Comparison of ENCODE assay signal across 18 cellular contexts in the genomic region with DNA sequence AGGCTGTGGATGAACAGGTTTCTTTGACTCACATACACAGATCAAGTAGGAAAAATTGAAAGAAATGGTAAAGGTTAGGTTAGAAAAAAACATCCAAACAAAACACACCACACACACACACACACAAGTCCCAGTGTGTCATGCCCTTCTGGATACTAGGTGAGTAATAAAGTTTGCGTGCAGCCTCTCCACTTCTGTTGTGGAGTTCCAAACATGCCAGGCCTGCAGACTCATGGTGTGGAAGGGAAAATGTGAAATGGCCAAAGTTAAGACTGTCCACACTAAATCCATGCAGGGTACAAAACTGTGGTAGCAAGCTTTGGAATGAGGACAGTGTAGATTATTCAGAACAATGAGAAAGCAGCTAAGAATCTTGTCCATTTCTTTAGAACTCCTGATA.
DNase-seq lines count a peak whose midpoint lies in the region; FAIRE-seq and TF ChIP-seq lines count a peak whose summit lies in the region.
"Had no signal": no experiment of that assay in that cellular context is flagged by ENCODE, and none has a peak within 500 bp of the region (broad histone marks: within the 10 kb centered on the region; RNA-seq: fewer than 3 reads in every experiment).

No MANE protein-coding gene starts in this region.

- H3K4me1 Mint-ChIP-seq in activated naive CD8-positive, alpha-beta T cell treated with anti-CD3 and anti-CD28 coated beads for 36 hours, result peaks cover 39% of the 10 kb centered on the region
- H3K4me1 Mint-ChIP-seq in immature natural killer cell, result peaks cover 68 to 85% of the 10 kb centered on the region in 2 donors
- H3K4me1 Mint-ChIP-seq in chondrocyte (ENCODE audit: low read depth), result no peaks in the 10 kb centered on the region

- no peaks in the 10 kb centered on the region for H3K27me3 ChIP-seq in A673 (replicated peaks; ENCODE audit: insufficient read depth, low read depth, low read length, poor library complexity)
- H3K27me3 ChIP-seq: adrenal gland, upper lobe of right lung had no signal

- POLR2A ChIA-PET in A673 (lab: Charles Lee; ENCODE audit: low non-redundant PET), result no interaction called here

- no peaks in the 10 kb centered on the region for H3K36me3 Mint-ChIP-seq in activated naive CD8-positive, alpha-beta T cell treated with anti-CD3 and anti-CD28 coated beads for 36 hours
- peaks cover 5 to 18% (median 17%) of the 10 kb centered on the region in 3 donors for H3K36me3 Mint-ChIP-seq in immature natural killer cell
- peaks cover 6% of the 10 kb centered on the region for H3K36me3 Mint-ChIP-seq in chondrocyte (ENCODE audit: low read depth)

- peak; percentile 24 for DNase-seq in AG08396 (ENCODE audit: low spot score)
- no peak for DNase-seq in GM12892 (ENCODE audit: insufficient read length)
- no peak for DNase-seq in activated naive CD8-positive, alpha-beta T cell treated with anti-CD3 and anti-CD28 coated beads for 36 hours
- DNase-seq in immature natural killer cell, result no peak
- DNase-seq in chondrocyte (ENCODE audit: low spot score), result no peak
- no peak for DNase-seq in A673 (ENCODE audit: low spot score)
- no peak for DNase-seq in HPDE6-E6E7 (ENCODE audit: extremely low spot score)
- no peak for DNase-seq in coronary artery (ENCODE audit: low spot score)
- DNase-seq: activated CD4-positive, CD25-positive, alpha-beta regulatory T cell treated with anti-CD3 and anti-CD28 coated beads, Interleukin-2, amount 50 U/mL, for 72 hours; adrenal gland; DMS79 treated with DMSO at 0.1 percent for 48 hours; midbrain; NCI-H1092; NCI-H2227 treated with DMSO at 0.1 percent for 48 hours; posterior cingulate gyrus; stimulated activated CD4-positive, alpha-beta T cell treated with anti-CD3 and anti-CD28 coated beads, Interleukin-15, amount 100 ng/mL, for 24 hours; upper lobe of right lung had no signal

- peak; percentile 67 for FAIRE-seq in GM12892 (lab: Jason Lieb, UNC)
- FAIRE-seq: frontal cortex had no signal

- BruUV-seq in A673 (replicated peaks; lab: Mats Ljungman, UMichigan), result no TSS peak

- H3K36me3 ChIP-seq in A673 (ENCODE audit: insufficient read depth, low read length, poor library complexity, severe bottlenecking), result peaks cover 16% of the 10 kb centered on the region
- H3K36me3 ChIP-seq: adrenal gland, upper lobe of right lung had no signal

- no peak overlapping the region for H3K4me3 Mint-ChIP-seq in activated naive CD8-positive, alpha-beta T cell treated with anti-CD3 and anti-CD28 coated beads for 36 hours
- H3K4me3 Mint-ChIP-seq in immature natural killer cell (peak overlapping the region in 4 of 5 donors; percentile 67 to 73 (median 69)), chondrocyte (ENCODE audit: unreplicated experiment) (no peak overlapping the region)

- H3K9me3 ChIP-seq in A673 (ENCODE audit: low read depth, low read length, poor library complexity, severe bottlenecking), result no peaks in the 10 kb centered on the region
- H3K9me3 ChIP-seq: adrenal gland, upper lobe of right lung had no signal

- peaks cover 3% of the 10 kb centered on the region for H3K27me3 Mint-ChIP-seq in activated naive CD8-positive, alpha-beta T cell treated with anti-CD3 and anti-CD28 coated beads for 36 hours
- H3K27me3 Mint-ChIP-seq in immature natural killer cell (ENCODE audit: low read depth in 3 of 3) (peaks cover 0 to 6% (median 0%) of the 10 kb centered on the region in 3 donors), chondrocyte (ENCODE audit: low read depth) (no peaks in the 10 kb centered on the region)

- intact Hi-C loops in A673 (cut with micrococcal nuclease; ENCODE audit: unreplicated experiment), result no loop called here

- no peak for TF ChIP-seq POLR2A in GM12892 (IDR thresholded peaks at IDR 0.05; ENCODE audit: low read depth, low read length)

- H3K4me3 ChIP-seq in A673 (ENCODE audit: low read depth, low read length, poor library complexity, severe bottlenecking) (no peak overlapping the region), coronary artery (no peak overlapping the region)
- H3K4me3 ChIP-seq: adrenal gland, upper lobe of right lung had no signal

- CTCF ChIA-PET in A673 (lab: Charles Lee), result no interaction called here

- H3K27ac ChIP-seq in A673 (ENCODE audit: low read depth, low read length, poor library complexity, severe bottlenecking) (no peak overlapping the region), coronary artery (no peak overlapping the region)
- H3K27ac ChIP-seq: adrenal gland, upper lobe of right lung had no signal

- peak overlapping the region; percentile 27 for H3K27ac Mint-ChIP-seq in activated naive CD8-positive, alpha-beta T cell treated with anti-CD3 and anti-CD28 coated beads for 36 hours
- H3K27ac Mint-ChIP-seq in immature natural killer cell, result peak overlapping the region; percentile 78 to 95 (median 90)
- no peak overlapping the region for H3K27ac Mint-ChIP-seq in chondrocyte (ENCODE audit: unreplicated experiment)

- H3K4me1 ChIP-seq in A673 (ENCODE audit: insufficient read depth, low read length, poor library complexity, severe bottlenecking), result peaks cover 13% of the 10 kb centered on the region
- H3K4me1 ChIP-seq: adrenal gland had no signal

- TF ChIP-seq CTCF in chondrocyte (IDR thresholded peaks at IDR 0.05) (no peak), A673 (conservative IDR thresholded peaks at IDR 0.05; ENCODE audit: low read depth, low read length) (no peak), coronary artery (IDR thresholded peaks at IDR 0.05) (no peak)

- H3K9me3 Mint-ChIP-seq in activated naive CD8-positive, alpha-beta T cell treated with anti-CD3 and anti-CD28 coated beads for 36 hours, result no peaks in the 10 kb centered on the region
- no peaks in the 10 kb centered on the region for H3K9me3 Mint-ChIP-seq in immature natural killer cell
- no peaks in the 10 kb centered on the region for H3K9me3 Mint-ChIP-seq in chondrocyte (ENCODE audit: low read depth)

Comparison
In these comparisons a context has a peak if more than half of its experiments do, and no peak if none do; other contexts are left out.
1. H3K4me3 Mint-ChIP-seq: peak in immature natural killer cell (4 of 5); none in activated naive CD8-positive, alpha-beta T cell treated with anti-CD3 and anti-CD28 coated beads for 36 hours (single experiment) and chondrocyte (single experiment).